In genomic region chr17:75830168-75831031, GRCh38 we compare ENCODE assay signal across 9 cellular contexts. TPM values are rescaled to one million over a fixed set of nuclear protein-coding genes. Genes with fewer than 3 reads are reported as not detected.
DNase-seq lines count a peak whose midpoint lies in the region; ATAC-seq and TF ChIP-seq lines count a peak whose summit lies in the region.
"Had no signal": no experiment of that assay in that cellular context is flagged by ENCODE, and none has a peak within 500 bp of the region (broad histone marks: within the 10 kb centered on the region; RNA-seq: fewer than 3 reads in every experiment).

No MANE protein-coding gene starts in this region.

- intact Hi-C loops in activated CD8-positive, alpha-beta T cell treated with anti-CD3 and anti-CD28 coated beads for 36 hours (cut with micrococcal nuclease), result no loop called here

- no peak overlapping the region for H2AFZ ChIP-seq in SK-N-SH (ENCODE audit: low read depth)

- peak; percentile 88 for DNase-seq in SK-N-SH
- DNase-seq in activated CD8-positive, alpha-beta T cell treated with anti-CD3 and anti-CD28 coated beads for 36 hours, result peak; percentile 57
- DNase-seq in right atrium auricular region (ENCODE audit: low spot score), result no peak
- no peak for DNase-seq in tibial nerve (ENCODE audit: low spot score in 2 of 2)
- DNase-seq in SHP77 treated with DMSO at 0.1 percent for 48 hours (lab: John Stamatoyannopoulos, UW), result no peak

- H3K27ac ChIP-seq in SK-N-SH (ENCODE audit: low read depth in 2 of 2, low read length in 1 of 2) (no peak overlapping the region), right atrium auricular region (peak overlapping the region in 1 of 2 donors; percentile 11), tibial nerve (no peak overlapping the region)

- TF ChIP-seq CTCF in SK-N-SH (IDR thresholded peaks at IDR 0.05) (peak; percentile 74), right atrium auricular region (IDR thresholded peaks at IDR 0.05) (peak; percentile 1 to 53), tibial nerve (IDR thresholded peaks at IDR 0.05) (peak; percentile 4 to 38 (median 25))
- peak; percentile 75 for TF ChIP-seq CTCF in activated CD8-positive, alpha-beta T cell treated with anti-CD3 and anti-CD28 coated beads for 36 hours (IDR thresholded peaks at IDR 0.05)

- peaks cover 0 to 4% of the 10 kb centered on the region in 2 experiments for H3K36me3 ChIP-seq in SK-N-SH (replicated peaks in 1 of 2; ENCODE audit: control insufficient read depth in 1 of 2, insufficient read depth in 2 of 2, low read length in 1 of 2)
- peaks cover 17% of the 10 kb centered on the region for H3K36me3 ChIP-seq in right atrium auricular region
- H3K36me3 ChIP-seq in tibial nerve, result peaks cover 0 to 73% (median 9%) of the 10 kb centered on the region in 3 donors

- TF ChIP-seq RAD21 in SK-N-SH (IDR thresholded peaks at IDR 0.05; ENCODE audit: low read length), result peak; percentile 46

- ATAC-seq in SK-N-SH treated with all-trans-retinoic acid at 6 μM for 48 hours (no peak), GM21390 (IDR thresholded peaks at IDR 0.05; ENCODE audit: unreplicated experiment) (no peak), esophagus mucosa (no peak)
- no peak for ATAC-seq in activated CD8-positive, alpha-beta T cell treated with anti-CD3 and anti-CD28 coated beads for 36 hours
- ATAC-seq: right cardiac atrium had no signal

- peaks cover 38% of the 10 kb centered on the region for H3K36me3 Mint-ChIP-seq in activated CD8-positive, alpha-beta T cell treated with anti-CD3 and anti-CD28 coated beads for 36 hours (ENCODE audit: low read depth)

- H3K4me3 Mint-ChIP-seq in activated CD8-positive, alpha-beta T cell treated with anti-CD3 and anti-CD28 coated beads for 36 hours, result no peak overlapping the region

- H3F3A ChIP-seq in SK-N-SH (replicated peaks; ENCODE audit: insufficient read depth), result peaks cover 7% of the 10 kb centered on the region

- CTCF ChIA-PET in SK-N-SH (lab: Yijun Ruan, JAX), result interaction anchor here (0.6 to 16.5 kb wide), 21 partner anchors 9 to 176 kb away, joined by 3 to 326 read pairs (median 11); partner anchors contain the start of genes GALK1, TRIM47, UNC13D and UNK
- CTCF ChIA-PET in activated CD8-positive, alpha-beta T cell treated with anti-CD3 and anti-CD28 coated beads for 36 hours (lab: Charles Lee), result interaction anchor here (0.7 to 13.1 kb wide), 25 partner anchors 9 to 80 kb away, joined by 3 to 105 read pairs (median 5); partner anchors contain the start of genes GALK1, UNC13D and WBP2

- no peak overlapping the region for H3K9ac ChIP-seq in SK-N-SH

- POLR2A ChIA-PET in SK-N-SH (lab: Yijun Ruan, JAX), result interaction anchor here (0.6 to 1.9 kb wide), 8 partner anchors 14 to 77 kb away, joined by 3 to 14 read pairs (median 3); partner anchors contain the start of genes GALK1, UNC13D and UNK
- POLR2A ChIA-PET in activated CD8-positive, alpha-beta T cell treated with anti-CD3 and anti-CD28 coated beads for 36 hours (lab: Charles Lee), result interaction anchor here (0.7 to 4.0 kb wide), 6 partner anchors 9 to 56 kb away, joined by 3 to 26 read pairs (median 5); partner anchors contain the start of genes UNC13D and UNK

- TF ChIP-seq POLR2A in tibial nerve (IDR thresholded peaks at IDR 0.05), result no peak

- H3K4me3 ChIP-seq in SK-N-SH (ENCODE audit: low read depth in 2 of 2, low read length in 1 of 2) (no peak overlapping the region), right atrium auricular region (no peak overlapping the region), tibial nerve (no peak overlapping the region)

- WGBS in SK-N-SH (ENCODE audit: low lambda C conversion rate), result 84% methylated on average over 25 of the region's 26 CpGs
- WGBS in tibial nerve, 2 donors, result 66 to 72% methylated on average over 15 to 20 of the region's 26 CpGs

- H3K27me3 ChIP-seq in SK-N-SH (ENCODE audit: insufficient read depth), result no peaks in the 10 kb centered on the region
- no peaks in the 10 kb centered on the region for H3K27me3 ChIP-seq in right atrium auricular region
- no peaks in the 10 kb centered on the region for H3K27me3 ChIP-seq in tibial nerve

- peak overlapping the region; percentile 64 for H3K27ac Mint-ChIP-seq in activated CD8-positive, alpha-beta T cell treated with anti-CD3 and anti-CD28 coated beads for 36 hours

- peaks cover 43% of the 10 kb centered on the region for H3K4me1 Mint-ChIP-seq in activated CD8-positive, alpha-beta T cell treated with anti-CD3 and anti-CD28 coated beads for 36 hours (ENCODE audit: low read depth)

- H3K9me3 ChIP-seq in SK-N-SH, result no peaks in the 10 kb centered on the region
- no peaks in the 10 kb centered on the region for H3K9me3 ChIP-seq in right atrium auricular region
- no peaks in the 10 kb centered on the region for H3K9me3 ChIP-seq in tibial nerve

- H3K4me1 ChIP-seq in SK-N-SH (ENCODE audit: control insufficient read depth in 1 of 2, insufficient read depth in 2 of 2, low read depth in 1 of 2, low read length in 1 of 2), result peaks cover 5 to 27% of the 10 kb centered on the region in 2 experiments; a peak in 2 of 4 replicates
- peaks cover 0 to 46% of the 10 kb centered on the region in 2 donors for H3K4me1 ChIP-seq in right atrium auricular region
- H3K4me1 ChIP-seq in tibial nerve, result peaks cover 0 to 39% (median 20%) of the 10 kb centered on the region in 4 donors

- H3K27me3 Mint-ChIP-seq in activated CD8-positive, alpha-beta T cell treated with anti-CD3 and anti-CD28 coated beads for 36 hours, result no peaks in the 10 kb centered on the region

- no peaks in the 10 kb centered on the region for H3K9me2 ChIP-seq in SK-N-SH

- H3K4me2 ChIP-seq in SK-N-SH, result no peak overlapping the region

- H4K20me1 ChIP-seq in SK-N-SH (ENCODE audit: insufficient read depth), result no peaks in the 10 kb centered on the region

- no peaks in the 10 kb centered on the region for H3K9me3 Mint-ChIP-seq in activated CD8-positive, alpha-beta T cell treated with anti-CD3 and anti-CD28 coated beads for 36 hours

- no peak for TF ChIP-seq EP300 in SK-N-SH (IDR thresholded peaks at IDR 0.05; ENCODE audit: borderline replicate concordance in 1 of 2, low read depth in 1 of 2, low read length in 1 of 2)
- no peak for TF ChIP-seq EP300 in tibial nerve (IDR thresholded peaks at IDR 0.05)

- H3K79me2 ChIP-seq in SK-N-SH (ENCODE audit: insufficient read depth), result no peaks in the 10 kb centered on the region

TF ChIP-seq in SK-N-SH treated with all-trans-retinoic acid at 6 μM for 48 hours, 23 proteins besides CTCF, POLR2A, EP300 and RAD21:
- no peak for TF ChIP-seq ZNF8 (CRISPR knock-in tag; IDR thresholded peaks at IDR 0.05)
- no peak for TF ChIP-seq GLIS3 (CRISPR knock-in tag; IDR thresholded peaks at IDR 0.05)
- no peak for TF ChIP-seq BACH2 (CRISPR knock-in tag; IDR thresholded peaks at IDR 0.05; ENCODE audit: borderline replicate concordance)
- TF ChIP-seq CSDC2 (CRISPR knock-in tag; IDR thresholded peaks at IDR 0.05), result no peak

RNA-seq across cellular contexts. Expression of gene UNC13D, which starts 13.8 kb away (rescaled TPM):
- polyA plus RNA-seq in SK-N-SH (2012; rRNA removed), result 0.99 and 1.3 TPM in 2 replicates
- 0.41 and 1.2 TPM in 2 replicates for polyA plus RNA-seq in SK-N-SH (2012; cell fraction: cytosol; rRNA removed)
- polyA plus RNA-seq in SK-N-SH (2012; cell fraction: nucleus; rRNA removed), result 6.5 and 8.9 TPM in 2 replicates
- 100 to 1,000 TPM; 136 to 144 TPM for total RNA-seq in activated CD8-positive, alpha-beta T cell treated with anti-CD3 and anti-CD28 coated beads for 36 hours
- total RNA-seq in right atrium auricular region (10 to 100 TPM; 11.1 to 25.9 TPM), tibial nerve (10 to 100 TPM; 10.5 to 53.1 (median 22.6) TPM), esophagus mucosa (26.0 TPM)

RNA-seq across cellular contexts. Expression of gene WBP2, which starts 24.7 kb away (rescaled TPM):
- 49.7 and 55.8 TPM in 2 replicates for polyA plus RNA-seq in SK-N-SH (2012; rRNA removed)
- 31.9 and 42.5 TPM in 2 replicates for polyA plus RNA-seq in SK-N-SH (2012; cell fraction: cytosol; rRNA removed)
- polyA plus RNA-seq in SK-N-SH (2012; cell fraction: nucleus; rRNA removed), result 63.2 and 67.1 TPM in 2 replicates
- total RNA-seq in activated CD8-positive, alpha-beta T cell treated with anti-CD3 and anti-CD28 coated beads for 36 hours, result 10 to 100 TPM; 54.4 to 58.5 TPM
- total RNA-seq in right atrium auricular region (100 to 1,000 TPM in 1 of 2 donors, 10 to 100 TPM in 1; 100.0 to 163 TPM), tibial nerve (10 to 100 TPM; 63.5 to 79.7 (median 71.0) TPM), esophagus mucosa (57.5 TPM)

RNA-seq across cellular contexts. Expression of gene UNK, which starts 45.8 kb away (rescaled TPM):
- 19.9 and 24.8 TPM in 2 replicates for polyA plus RNA-seq in SK-N-SH (2012; rRNA removed)
- 22.1 and 26.9 TPM in 2 replicates for polyA plus RNA-seq in SK-N-SH (2012; cell fraction: cytosol; rRNA removed)
- 54.0 and 54.3 TPM in 2 replicates for polyA plus RNA-seq in SK-N-SH (2012; cell fraction: nucleus; rRNA removed)
- 10 to 100 TPM; 26.4 to 26.6 TPM for total RNA-seq in activated CD8-positive, alpha-beta T cell treated with anti-CD3 and anti-CD28 coated beads for 36 hours
- total RNA-seq in right atrium auricular region, result 10 to 100 TPM; 18.8 to 25.3 TPM
- total RNA-seq in tibial nerve, result 10 to 100 TPM; 30.2 to 53.4 (median 36.2) TPM
- 17.3 TPM for total RNA-seq in esophagus mucosa

RNA-seq across cellular contexts. Expression of gene TRIM47, which starts 48.0 kb away (rescaled TPM):
- polyA plus RNA-seq in SK-N-SH (2012; rRNA removed), result 3.1 and 5.1 TPM in 2 replicates
- 1.9 and 2.7 TPM in 2 replicates for polyA plus RNA-seq in SK-N-SH (2012; cell fraction: cytosol; rRNA removed)
- polyA plus RNA-seq in SK-N-SH (2012; cell fraction: nucleus; rRNA removed), result 6.9 and 7.6 TPM in 2 replicates
- total RNA-seq in activated CD8-positive, alpha-beta T cell treated with anti-CD3 and anti-CD28 coated beads for 36 hours, result 10 to 100 TPM; 16.6 to 16.8 TPM
- total RNA-seq in right atrium auricular region, result 10 to 100 TPM; 16.8 to 24.8 TPM
- total RNA-seq in tibial nerve, result 10 to 100 TPM; 47.4 to 79.0 (median 57.0) TPM
- total RNA-seq in esophagus mucosa, result 23.4 TPM

Comparison
In these comparisons a context has a peak if more than half of its experiments do, and no peak if none do; other contexts are left out.
1. DNase-seq: peak in SK-N-SH (single experiment) and activated CD8-positive, alpha-beta T cell treated with anti-CD3 and anti-CD28 coated beads for 36 hours (single experiment); none in right atrium auricular region (single experiment), tibial nerve (0 of 2) and SHP77 treated with DMSO at 0.1 percent for 48 hours (single experiment).
2. CTCF ChIP-seq: peak in every context shown above with its lines; median percentile 75 in activated CD8-positive, alpha-beta T cell treated with anti-CD3 and anti-CD28 coated beads for 36 hours; 74 in SK-N-SH; 27 in right atrium auricular region; 25 in tibial nerve.